Comparison of ENCODE assay signal across 19 cellular contexts in the genomic region with DNA sequence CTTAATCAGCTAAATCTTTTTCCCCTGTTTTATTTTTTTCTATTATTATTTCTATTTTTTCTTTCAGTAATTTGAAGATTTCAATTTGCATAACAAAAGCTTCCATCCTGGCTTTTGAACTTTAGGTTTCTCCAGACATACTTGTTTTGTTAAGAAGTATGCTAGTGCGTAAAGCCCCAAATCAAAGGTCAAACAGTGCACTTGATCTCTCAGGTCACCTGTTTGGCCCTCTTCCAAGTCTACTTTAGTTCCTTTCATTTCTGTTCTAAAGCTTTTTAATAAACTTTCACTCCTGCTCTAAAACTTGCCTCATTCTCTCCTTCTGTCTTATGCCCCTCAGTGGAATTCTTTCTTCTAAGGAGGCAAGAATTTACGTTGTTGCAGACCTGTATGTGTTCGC.
"Had no signal": no experiment of that assay in that cellular context is flagged by ENCODE, and none has a peak within 500 bp of the region (broad histone marks: within the 10 kb centered on the region; RNA-seq: fewer than 3 reads in every experiment).

No MANE protein-coding gene starts in this region.

- FAIRE-seq: keratinocyte, urothelium cell line had no signal

- H3K27me3 Mint-ChIP-seq: effector memory CD8-positive, alpha-beta T cell; type B pancreatic cell had no signal

- H3K27ac ChIP-seq: epithelial cell of prostate, esophagus muscularis mucosa, gastroesophageal sphincter, left ventricle myocardium inferior, sigmoid colon, skin epidermis, suprapubic skin, thyroid gland had no signal

- DNase-seq: effector memory CD8-positive, alpha-beta T cell; glutamatergic neuron; left ventricle myocardium inferior; mesenchymal stem cell; midbrain; nephron progenitor cell; sigmoid colon; stimulated activated CD4-positive, alpha-beta T cell treated with anti-CD3 and anti-CD28 coated beads, Interleukin-12 subunit alpha, Interleukin-12 subunit beta, amount 100 ng/mL, for 4 hours; stimulated activated naive CD8-positive, alpha-beta T cell treated with anti-CD3 and anti-CD28 coated beads, Interleukin-15, Interleukin-2, amounts not matched to agents 100 U/mL and 50 U/mL, for 24 hours; thyroid gland had no signal

- H3K36me3 Mint-ChIP-seq: type B pancreatic cell had no signal

- ATAC-seq: gastroesophageal sphincter; stimulated activated naive CD8-positive, alpha-beta T cell treated with anti-CD3 and anti-CD28 coated beads, Interleukin-15, Interleukin-2, amounts not matched to agents 100 U/mL and 50 U/mL, for 24 hours had no signal

- H3K4me3 ChIP-seq: esophagus muscularis mucosa, gastroesophageal sphincter, left ventricle myocardium inferior, lung, sigmoid colon, skin epidermis, suprapubic skin, thyroid gland had no signal

- H3K4me1 Mint-ChIP-seq: nephron progenitor cell had no signal

- H3K4me3 Mint-ChIP-seq: nephron progenitor cell, type B pancreatic cell had no signal

- H3K27me3 ChIP-seq: esophagus muscularis mucosa, gastroesophageal sphincter, sigmoid colon, suprapubic skin, thyroid gland had no signal

- H3K9me3 Mint-ChIP-seq: effector memory CD8-positive, alpha-beta T cell; nephron progenitor cell; type B pancreatic cell had no signal

- H3K27ac Mint-ChIP-seq: effector memory CD8-positive, alpha-beta T cell; nephron progenitor cell; type B pancreatic cell had no signal

- H3K36me3 ChIP-seq: esophagus muscularis mucosa, gastroesophageal sphincter, left ventricle myocardium inferior, sigmoid colon, suprapubic skin, thyroid gland had no signal

- H3K9me3 ChIP-seq: esophagus muscularis mucosa, gastroesophageal sphincter, left ventricle myocardium inferior, sigmoid colon, suprapubic skin, thyroid gland had no signal

- H3K4me1 ChIP-seq: esophagus muscularis mucosa, gastroesophageal sphincter, left ventricle myocardium inferior, sigmoid colon, suprapubic skin, thyroid gland had no signal
